33 cellular contexts compared by ENCODE assay signal in genomic region chr12:70875628-70876027, GRCh38. TPM values are rescaled to one million over a fixed set of nuclear protein-coding genes. Genes with fewer than 3 reads are reported as not detected.
"Had no signal": no experiment of that assay in that cellular context is flagged by ENCODE, and none has a peak within 500 bp of the region (broad histone marks: within the 10 kb centered on the region; RNA-seq: fewer than 3 reads in every experiment).

No MANE protein-coding gene starts in this region.

- H3K36me3 ChIP-seq: brain microvascular endothelial cell, esophagus muscularis mucosa, gastrocnemius medialis, heart left ventricle had no signal

- DNase-seq: activated CD4-positive, alpha-beta memory T cell treated with anti-CD3 and anti-CD28 coated beads for 36 hours; activated CD4-positive, alpha-beta T cell treated with anti-CD3 and anti-CD28 coated beads for 36 hours; activated CD4-positive, alpha-beta T cell treated with anti-CD3 and anti-CD28 coated beads, Interleukin-2, amount 10 ng/mL, durations not matched to agents 24 days and 14 days; activated CD4-positive, CD25-positive, alpha-beta regulatory T cell; activated CD4-positive, CD25-positive, alpha-beta regulatory T cell treated with anti-CD3 and anti-CD28 coated beads, Interleukin-2, amount 50 U/mL, for 72 hours; activated CD8-positive, alpha-beta memory T cell treated with anti-CD3 and anti-CD28 coated beads, Interleukin-2, amount 10 ng/mL, durations not matched to agents 7 days and 5 days; activated CD8-positive, alpha-beta memory T cell treated with anti-CD3 and anti-CD28 coated beads, Interleukin-2, amount 50 U/mL, for 4 hours; activated CD8-positive, alpha-beta T cell treated with anti-CD3 and anti-CD28 coated beads, Interleukin-2, amount 10 ng/mL, durations not matched to agents 7 days and 5 days; activated gamma-delta T cell; activated naive CD4-positive, alpha-beta T cell; activated naive CD4-positive, alpha-beta T cell treated with anti-CD3 and anti-CD28 coated beads, Interleukin-2, amount 10 ng/mL, durations not matched to agents 7 days and 5 days; activated naive CD8-positive, alpha-beta T cell treated with anti-CD3 and anti-CD28 coated beads, Interleukin-2, amount 10 ng/mL, durations not matched to agents 7 days and 5 days; activated T-cell treated with anti-CD3 and anti-CD28 coated beads, Interleukin-2, amount 50 U/mL, for 1 hour; activated T-cell treated with anti-CD3 and anti-CD28 coated beads, Interleukin-2, amount 50 U/mL, for 48 hours; amniotic stem cell; anterior cingulate cortex; brain microvascular endothelial cell; dorsolateral prefrontal cortex; effector memory CD4-positive, alpha-beta T cell; erythroblast; foreskin keratinocyte; gastrocnemius medialis; glutamatergic neuron; heart left ventricle; T-helper 2 cell had no signal

- FAIRE-seq: astrocyte, bronchial epithelial cell had no signal

- H3K27me3 ChIP-seq: brain microvascular endothelial cell, dorsolateral prefrontal cortex, esophagus muscularis mucosa, foreskin keratinocyte, gastrocnemius medialis, heart left ventricle had no signal

- H3K4me3 ChIP-seq: coronary artery, dorsolateral prefrontal cortex, esophagus muscularis mucosa, gastrocnemius medialis, heart left ventricle had no signal

- H3K9me3 ChIP-seq: esophagus muscularis mucosa, gastrocnemius medialis, heart left ventricle had no signal

- ATAC-seq: activated CD4-positive, alpha-beta T cell treated with anti-CD3 and anti-CD28 coated beads for 36 hours; activated CD8-positive, alpha-beta memory T cell treated with anti-CD3 and anti-CD28 coated beads, Interleukin-2, amount 10 ng/mL, durations not matched to agents 7 days and 5 days; activated CD8-positive, alpha-beta T cell treated with anti-CD3 and anti-CD28 coated beads, Interleukin-2, amount 10 ng/mL, durations not matched to agents 7 days and 5 days; activated naive CD4-positive, alpha-beta T cell treated with anti-CD3 and anti-CD28 coated beads, Interleukin-2, amount 50 U/mL, for 72 hours; foreskin keratinocyte; gastrocnemius medialis; heart left ventricle had no signal

- H3K4me1 ChIP-seq: esophagus muscularis mucosa, gastrocnemius medialis, heart left ventricle had no signal

- H3K27ac ChIP-seq: brain microvascular endothelial cell, coronary artery, dorsolateral prefrontal cortex, esophagus muscularis mucosa, foreskin keratinocyte, gastrocnemius medialis, heart left ventricle had no signal

RNA-seq across cellular contexts. Expression of gene PTPRR, which starts 44.9 kb away (rescaled TPM):
- total RNA-seq: activated CD4-positive, alpha-beta memory T cell treated with anti-CD3 and anti-CD28 coated beads for 36 hours; activated CD4-positive, alpha-beta T cell treated with anti-CD3 and anti-CD28 coated beads for 36 hours; activated CD4-positive, alpha-beta T cell treated with anti-CD3 and anti-CD28 coated beads, Interleukin-2, amount 10 ng/mL, durations not matched to agents 24 days and 14 days; activated CD8-positive, alpha-beta memory T cell treated with anti-CD3 and anti-CD28 coated beads for 36 hours; activated CD8-positive, alpha-beta memory T cell treated with anti-CD3 and anti-CD28 coated beads, Interleukin-2, amount 10 ng/mL, durations not matched to agents 7 days and 5 days; activated CD8-positive, alpha-beta T cell treated with anti-CD3 and anti-CD28 coated beads, Interleukin-2, amount 10 ng/mL, durations not matched to agents 7 days and 5 days; activated naive CD4-positive, alpha-beta T cell treated with anti-CD3 and anti-CD28 coated beads, Interleukin-2, amount 50 U/mL, for 72 hours; activated naive CD8-positive, alpha-beta T cell treated with anti-CD3 and anti-CD28 coated beads, Interleukin-2, amount 10 ng/mL, durations not matched to agents 7 days and 5 days; activated T-helper 1 cell treated with anti-CD3 and anti-CD28 coated beads, Interleukin-12 subunit alpha, Interleukin-12 subunit beta, Interleukin-2, Interleukin-4 antibody, amounts not matched to agents 30 ng/mL and 10 ng/mL and 1 ng/mL, durations not matched to agents 14 hours and 24 hours and 36 hours; T-helper 1 cell treated with Interleukin-12 subunit alpha and Interleukin-12 subunit beta and Interleukin-4 antibody, amounts not matched to agents 30 ng/mL and 1 ng/mL, for 36 hours had no signal
